1 cellular context compared by ENCODE assay signal in the genomic region with DNA sequence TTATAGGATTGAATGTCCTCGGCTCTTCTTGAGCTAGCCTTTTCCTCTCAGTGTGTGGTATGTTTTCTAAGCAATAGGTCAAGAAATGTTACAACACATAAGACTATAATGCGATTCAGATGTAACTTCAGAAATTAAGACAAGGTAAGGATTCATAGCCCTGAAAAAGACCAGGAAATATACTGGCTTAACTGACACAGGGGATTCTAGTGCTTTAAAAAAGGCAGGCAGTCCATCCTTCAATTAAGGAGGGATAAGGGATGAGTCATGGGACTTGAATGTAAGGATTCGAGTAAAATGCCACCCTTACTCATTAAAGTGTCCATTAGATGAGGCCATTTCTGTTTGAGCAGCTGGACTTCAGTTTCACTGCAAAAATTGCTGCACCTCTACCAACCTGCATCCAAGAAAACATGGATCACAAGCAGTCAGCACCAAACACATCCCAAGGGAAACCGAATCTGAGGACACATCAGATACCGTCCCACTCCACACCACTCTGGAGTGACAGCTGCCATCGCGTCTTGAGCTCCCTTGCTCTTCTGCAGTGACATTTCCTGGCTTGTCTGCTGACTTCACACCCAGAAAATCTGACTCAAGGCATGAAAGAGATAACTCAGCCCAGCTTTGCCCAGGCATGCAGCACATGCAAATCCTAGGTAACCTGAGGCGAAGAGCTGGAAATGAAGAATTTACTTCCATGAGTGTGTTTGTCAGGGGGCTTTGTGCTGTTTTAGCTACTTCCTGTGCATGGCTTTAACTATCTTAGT.
TF ChIP-seq lines count a peak whose summit lies in the region.

No MANE protein-coding gene starts in this region.

TF ChIP-seq in GM23338, 12 proteins besides CTCF, POLR2A, EP300 and RAD21:
- TF ChIP-seq STAT1 (IDR thresholded peaks at IDR 0.05; ENCODE audit: unreplicated experiment) (no peak), NANOG (IDR thresholded peaks at IDR 0.05; ENCODE audit: borderline replicate concordance) (no peak), ZNF331 (CRISPR knock-in tag; IDR thresholded peaks at IDR 0.05; ENCODE audit: low read depth) (no peak), CREB1 (CRISPR knock-in tag; IDR thresholded peaks at IDR 0.05; ENCODE audit: low read depth) (no peak)
